Comparison of ENCODE assay signal across 8 cellular contexts in genomic region chr4:149999485-150000074, GRCh38.
DNase-seq lines count a peak whose midpoint lies in the region; FAIRE-seq and TF ChIP-seq lines count a peak whose summit lies in the region.

No MANE protein-coding gene starts in this region.

- H3K4me2 ChIP-seq in astrocyte (ENCODE audit: low read length): no peak overlapping the region

- H3K9ac ChIP-seq in astrocyte (ENCODE audit: low read length): no peak overlapping the region

- POLR2A ChIA-PET in activated CD4-positive, alpha-beta memory T cell treated with anti-CD3 and anti-CD28 coated beads for 36 hours (lab: Charles Lee): no interaction called here

- no peak overlapping the region for H3K4me3 Mint-ChIP-seq in astrocyte (ENCODE audit: unreplicated experiment)
- no peak overlapping the region for H3K4me3 Mint-ChIP-seq in activated CD4-positive, alpha-beta memory T cell treated with anti-CD3 and anti-CD28 coated beads for 36 hours

- H3K27ac Mint-ChIP-seq in astrocyte (ENCODE audit: unreplicated experiment): no peak overlapping the region
- no peak overlapping the region for H3K27ac Mint-ChIP-seq in activated CD4-positive, alpha-beta memory T cell treated with anti-CD3 and anti-CD28 coated beads for 36 hours

- H3K4me3 ChIP-seq in BE2C (ENCODE audit: low read depth, low read length) (no peak overlapping the region), astrocyte (ENCODE audit: insufficient read depth, low read depth, low read length) (no peak overlapping the region)

- H3K27ac ChIP-seq in astrocyte (ENCODE audit: low read depth, low read length): no peak overlapping the region

- no peak overlapping the region for H2AFZ ChIP-seq in astrocyte (ENCODE audit: low read depth, low read length)

- CTCF ChIA-PET in activated CD4-positive, alpha-beta memory T cell treated with anti-CD3 and anti-CD28 coated beads for 36 hours (lab: Charles Lee): no interaction called here

- H3K27me3 Mint-ChIP-seq in astrocyte (ENCODE audit: low read depth, unreplicated experiment): no peaks in the 10 kb centered on the region
- no peaks in the 10 kb centered on the region for H3K27me3 Mint-ChIP-seq in activated CD4-positive, alpha-beta memory T cell treated with anti-CD3 and anti-CD28 coated beads for 36 hours

- no peaks in the 10 kb centered on the region for H3K9me3 ChIP-seq in BE2C
- H3K9me3 ChIP-seq in astrocyte (ENCODE audit: insufficient read depth, low read depth, low read length): no peaks in the 10 kb centered on the region

- TF ChIP-seq CTCF in BE2C (IDR thresholded peaks at IDR 0.05; ENCODE audit: low read depth, low read length) (peak; percentile 88), GM20000 (IDR thresholded peaks at IDR 0.05; ENCODE audit: extremely low read depth, missing control alignments) (peak; percentile 32), astrocyte (IDR thresholded peaks at IDR 0.05; ENCODE audit: insufficient read depth, low read depth, low read length) (peak; percentile 90)

- H3K4me1 Mint-ChIP-seq in astrocyte (ENCODE audit: low read depth, unreplicated experiment): peaks cover 44% of the 10 kb centered on the region
- H3K4me1 Mint-ChIP-seq in activated CD4-positive, alpha-beta memory T cell treated with anti-CD3 and anti-CD28 coated beads for 36 hours (ENCODE audit: low read depth): peaks cover 10% of the 10 kb centered on the region

- no peaks in the 10 kb centered on the region for H3K27me3 ChIP-seq in BE2C
- H3K27me3 ChIP-seq in astrocyte (ENCODE audit: insufficient read depth, low read length): no peaks in the 10 kb centered on the region

- no peaks in the 10 kb centered on the region for H3K36me3 Mint-ChIP-seq in astrocyte (ENCODE audit: low read depth, unreplicated experiment)
- H3K36me3 Mint-ChIP-seq in activated CD4-positive, alpha-beta memory T cell treated with anti-CD3 and anti-CD28 coated beads for 36 hours: no peaks in the 10 kb centered on the region

- peak; percentile 20 for FAIRE-seq in astrocyte (lab: Jason Lieb, UNC)

- H3K4me1 ChIP-seq in BE2C (peaks cover 3% of the 10 kb centered on the region; the same call in 1 of the 2 replicates), astrocyte (ENCODE audit: insufficient read depth, low read length) (peaks cover 28% of the 10 kb centered on the region)

- DNase-seq in BE2C (peak; percentile 57), GM20000 (ENCODE audit: low spot score) (peak; percentile 10), NCI-H2171 treated with DMSO at 0.1 percent for 48 hours (lab: John Stamatoyannopoulos, UW) (peak; percentile 49), astrocyte (ENCODE audit: low read depth) (peak; percentile 73), iPS-NIHi7 (ENCODE audit: extremely low spot score) (peak; percentile 45), superior temporal gyrus (ENCODE audit: extremely low spot score) (peak; percentile 83), GOT3 (lab: John Stamatoyannopoulos, UW) (no peak)
- DNase-seq in activated CD4-positive, alpha-beta memory T cell treated with anti-CD3 and anti-CD28 coated beads for 36 hours: no peak

- H3K79me2 ChIP-seq in astrocyte (ENCODE audit: insufficient read depth, low read length): no peaks in the 10 kb centered on the region

- H4K20me1 ChIP-seq in astrocyte (ENCODE audit: insufficient read depth, low read length): no peaks in the 10 kb centered on the region

- no peaks in the 10 kb centered on the region for H3K9me3 Mint-ChIP-seq in astrocyte (ENCODE audit: unreplicated experiment)
- no peaks in the 10 kb centered on the region for H3K9me3 Mint-ChIP-seq in activated CD4-positive, alpha-beta memory T cell treated with anti-CD3 and anti-CD28 coated beads for 36 hours

- intact Hi-C loops in activated CD4-positive, alpha-beta memory T cell treated with anti-CD3 and anti-CD28 coated beads for 36 hours (cut with micrococcal nuclease): loop anchor here (1.0 kb wide), 1 partner anchor 244 kb away; no protein-coding TSS in a partner anchor

- H3K36me3 ChIP-seq in BE2C (no peaks in the 10 kb centered on the region), astrocyte (ENCODE audit: insufficient read depth, low read length) (no peaks in the 10 kb centered on the region)

Comparison
In these comparisons a context has a peak if more than half of its experiments do, and no peak if none do; other contexts are left out.
1. DNase-seq: peak in BE2C (single experiment), GM20000 (single experiment), NCI-H2171 treated with DMSO at 0.1 percent for 48 hours (single experiment), astrocyte (single experiment), iPS-NIHi7 (single experiment) and superior temporal gyrus (single experiment); none in GOT3 (single experiment) and activated CD4-positive, alpha-beta memory T cell treated with anti-CD3 and anti-CD28 coated beads for 36 hours (single experiment).
2. CTCF ChIP-seq: peak in every context shown above with its lines; median percentile 90 in astrocyte; 88 in BE2C; 32 in GM20000.